In the genomic region with DNA sequence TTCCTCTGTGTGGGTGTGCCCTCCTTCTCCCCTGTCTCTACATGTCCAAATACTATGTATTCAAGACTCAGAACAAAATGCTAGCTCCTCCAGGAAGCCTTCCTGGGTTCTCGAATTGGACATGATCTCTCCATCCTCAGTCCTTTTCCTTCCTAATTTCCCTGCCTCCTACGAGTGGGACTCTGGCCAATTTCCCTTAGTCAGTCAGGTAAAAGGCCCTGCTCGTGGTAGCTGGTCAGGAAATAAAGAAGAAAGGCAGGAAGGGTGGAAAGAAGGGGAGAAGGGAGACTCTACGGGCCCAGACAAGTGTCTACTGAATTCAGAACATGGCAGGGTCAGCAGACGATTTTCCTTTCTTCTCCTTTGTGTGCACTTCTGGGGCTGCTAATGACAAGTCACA, we compare ENCODE assay signal across 22 cellular contexts.
DNase-seq lines count a peak whose midpoint lies in the region; ATAC-seq, FAIRE-seq and TF ChIP-seq lines count a peak whose summit lies in the region.
"Had no signal": no experiment of that assay in that cellular context is flagged by ENCODE, and none has a peak within 500 bp of the region (broad histone marks: within the 10 kb centered on the region; RNA-seq: fewer than 3 reads in every experiment).

No MANE protein-coding gene starts in this region.

- no peak overlapping the region for H4K5ac ChIP-seq in H1 (ENCODE audit: insufficient read length, low read depth, low read length)

- H3K79me2 ChIP-seq in PC-3 (ENCODE audit: low read length): no peaks in the 10 kb centered on the region
- no peaks in the 10 kb centered on the region for H3K79me2 ChIP-seq in H1 (ENCODE audit: control insufficient read depth in 1 of 2, insufficient read depth in 2 of 2, low read length in 2 of 2)

- H2BK20ac ChIP-seq in H1 (ENCODE audit: low read length): no peak overlapping the region

- TF ChIP-seq RAD21 in H1 (IDR thresholded peaks at IDR 0.05 in 1 of 2, conservative IDR thresholded peaks at IDR 0.05 in 1 of 2; ENCODE audit: low read depth in 2 of 2, low read length in 2 of 2): no peak

- H3K4me3 ChIP-seq in Caco-2 (ENCODE audit: low read depth, low read length) (no peak overlapping the region), PC-3 (ENCODE audit: low read length) (no peak overlapping the region), H1 (ENCODE audit: extremely low read depth in 1 of 4, insufficient read depth in 2 of 4, low read depth in 3 of 4, low read length in 4 of 4) (no peak overlapping the region)
- H3K4me3 ChIP-seq: GM23248, HAP-1, Peyer's patch had no signal

- H3K27me3 ChIP-seq in Caco-2 (replicated peaks; ENCODE audit: control insufficient read depth, insufficient read depth, low read length) (no peaks in the 10 kb centered on the region), PC-3 (ENCODE audit: low read length) (no peaks in the 10 kb centered on the region), H1 (replicated peaks in 1 of 4; ENCODE audit: control insufficient read depth in 3 of 4, extremely low read depth in 1 of 4, insufficient read depth in 3 of 4, low read length in 3 of 4) (peaks cover 0 to 3% (median 0%) of the 10 kb centered on the region in 4 experiments; a peak in 1 of 7 replicates)
- H3K27me3 ChIP-seq: Peyer's patch had no signal

- H2BK12ac ChIP-seq in H1 (ENCODE audit: low read depth, low read length): no peak overlapping the region

- H3K18ac ChIP-seq in H1 (ENCODE audit: extremely low read depth, low read length): no peak overlapping the region

- H3K4ac ChIP-seq in H1 (replicated peaks; ENCODE audit: insufficient read length, low read depth, low read length): no peak overlapping the region

- no peak for FAIRE-seq in H1 (lab: Jason Lieb, UNC)
- FAIRE-seq: GM12892, HTR-8/SVneo had no signal

- no peak overlapping the region for H2AFZ ChIP-seq in PC-3 (ENCODE audit: low read length)
- H2AFZ ChIP-seq in H1 (ENCODE audit: low read length): 0 out of 2 replicates have a peak overlapping the region, but pooled peaks have one; percentile 89
- H2AFZ ChIP-seq: GM23248 had no signal

- TF ChIP-seq CTCF in Caco-2 (IDR thresholded peaks at IDR 0.05; ENCODE audit: insufficient read depth in 1 of 2, low read depth in 1 of 2, low read length in 1 of 2, severe bottlenecking in 1 of 2, unreplicated experiment in 1 of 2): no peak
- no peak for TF ChIP-seq CTCF in PC-3 (conservative IDR thresholded peaks at IDR 0.05; ENCODE audit: low read depth, low read length)
- TF ChIP-seq CTCF in H1 (IDR thresholded peaks at IDR 0.05; ENCODE audit: control extremely low read depth in 1 of 3, insufficient read depth in 1 of 3, low read depth in 1 of 3, low read length in 3 of 3): no peak
- no peak for TF ChIP-seq CTCF in neural crest cell (conservative IDR thresholded peaks at IDR 0.05)

- POLR2A ChIA-PET in Caco-2 (lab: Charles Lee) (no interaction called here), PC-3 (lab: Charles Lee; ENCODE audit: unreplicated experiment) (no interaction called here), H1 (lab: Charles Lee; ENCODE audit: partially characterized antibody) (no interaction called here)

- CTCF ChIA-PET in Caco-2 (lab: Charles Lee) (no interaction called here), PC-3 (lab: Charles Lee) (no interaction called here), H1 (lab: Charles Lee; ENCODE audit: partially characterized antibody) (interaction anchor here (0.7 kb wide), 1 partner anchor 21 kb away, joined by 3 read pairs; no protein-coding TSS in a partner anchor)

- H3K36me3 Mint-ChIP-seq in Caco-2 (ENCODE audit: insufficient read depth, unreplicated experiment) (peaks cover 4% of the 10 kb centered on the region), neural crest cell (ENCODE audit: low read depth) (no peaks in the 10 kb centered on the region)
- H3K36me3 Mint-ChIP-seq: CD8-positive, alpha-beta T cell had no signal

- H3K27ac Mint-ChIP-seq in Caco-2 (ENCODE audit: unreplicated experiment) (peak overlapping the region; percentile 23), neural crest cell (ENCODE audit: unreplicated experiment) (peak overlapping the region; percentile 22)
- H3K27ac Mint-ChIP-seq: CD8-positive, alpha-beta T cell had no signal

- no peak overlapping the region for H3K56ac ChIP-seq in H1 (replicated peaks; ENCODE audit: insufficient read length, low read depth, low read length)

- DNase-seq in Caco-2 (no peak), PC-3 (peak; percentile 59), H1 (ENCODE audit: low read depth in 1 of 2, low spot score in 2 of 2) (no peak), neural crest cell (ENCODE audit: low read depth, low spot score) (no peak), hypothalamus (lab: John Stamatoyannopoulos, UW) (no peak), G401 (ENCODE audit: low spot score) (no peak)
- DNase-seq in activated CD4-positive, alpha-beta T cell treated with anti-CD3 and anti-CD28 coated beads, Interleukin-2, amount 50 U/mL, for 4 hours: no peak
- DNase-seq: Calu3; CD8-positive, alpha-beta T cell; DMS79 treated with DMSO at 0.1 percent for 48 hours; GM23248; KG1; MM.1S; NCI-H2029; NCI-H446 treated with DMSO at 0.1 percent for 48 hours; NCI-H526; Peyer's patch; SK-N-SH; SW 1271 had no signal

- H3K9me3 Mint-ChIP-seq in Caco-2 (ENCODE audit: unreplicated experiment): peaks cover 25% of the 10 kb centered on the region
- peaks cover 2% of the 10 kb centered on the region for H3K9me3 Mint-ChIP-seq in neural crest cell
- H3K9me3 Mint-ChIP-seq: CD8-positive, alpha-beta T cell had no signal

- no peak overlapping the region for H3K4me2 ChIP-seq in PC-3 (ENCODE audit: low read length)
- H3K4me2 ChIP-seq in H1 (ENCODE audit: insufficient read depth in 1 of 2, low read depth in 2 of 2, low read length in 2 of 2): no peak overlapping the region
- H3K4me2 ChIP-seq: SK-N-SH had no signal

- H3K79me1 ChIP-seq in H1 (ENCODE audit: low read depth, low read length): no peaks in the 10 kb centered on the region

- ATAC-seq in PC-3: no peak
- ATAC-seq: CD8-positive, alpha-beta T cell had no signal

- no peaks in the 10 kb centered on the region for H3K9me2 ChIP-seq in PC-3 (replicated peaks; ENCODE audit: low read length)
- H3K9me2 ChIP-seq: SK-N-SH had no signal

- H3K9ac ChIP-seq in PC-3 (ENCODE audit: low read length) (no peak overlapping the region), H1 (replicated peaks in 1 of 4; ENCODE audit: extremely low read depth in 1 of 4, low read depth in 3 of 4, low read length in 3 of 4) (no peak overlapping the region)
- H3K9ac ChIP-seq: GM23248, SK-N-SH had no signal

- TF ChIP-seq POLR2A in H1 (IDR thresholded peaks at IDR 0.05; ENCODE audit: control extremely low read depth in 1 of 2, low read depth in 2 of 2, low read length in 2 of 2): no peak

- H4K20me1 ChIP-seq in PC-3 (ENCODE audit: low read length) (no peaks in the 10 kb centered on the region), H1 (replicated peaks in 1 of 2; ENCODE audit: control insufficient read depth in 1 of 2, insufficient read depth in 2 of 2, low read length in 2 of 2) (no peaks in the 10 kb centered on the region)

- TF ChIP-seq EP300 in H1 (IDR thresholded peaks at IDR 0.05; ENCODE audit: borderline replicate concordance in 1 of 2, low read depth in 2 of 2, low read length in 2 of 2): no peak

- no peak overlapping the region for H3K4me3 Mint-ChIP-seq in Caco-2 (ENCODE audit: unreplicated experiment)
- H3K4me3 Mint-ChIP-seq in neural crest cell: no peak overlapping the region
- H3K4me3 Mint-ChIP-seq: CD8-positive, alpha-beta T cell had no signal

- no peaks in the 10 kb centered on the region for H3K36me3 ChIP-seq in Caco-2 (ENCODE audit: control insufficient read depth, insufficient read depth, low read length)
- H3K36me3 ChIP-seq in PC-3 (ENCODE audit: low read depth, low read length): no peaks in the 10 kb centered on the region
- no peaks in the 10 kb centered on the region for H3K36me3 ChIP-seq in H1 (ENCODE audit: control insufficient read depth in 2 of 4, insufficient read depth in 4 of 4, low read length in 3 of 4)
- H3K36me3 ChIP-seq: HAP-1, Peyer's patch had no signal

- peaks cover 40% of the 10 kb centered on the region for H3K4me1 Mint-ChIP-seq in Caco-2 (ENCODE audit: low read depth, unreplicated experiment)
- H3K4me1 Mint-ChIP-seq in neural crest cell: peaks cover 38% of the 10 kb centered on the region

- no peak overlapping the region for H3K14ac ChIP-seq in H1 (ENCODE audit: insufficient read length)

- intact Hi-C loops in Caco-2 (cut with micrococcal nuclease; ENCODE audit: unreplicated experiment): no loop called here
- intact Hi-C loops in PC-3 (cut with micrococcal nuclease): no loop called here

- H3K23me2 ChIP-seq in H1 (ENCODE audit: low read depth, low read length): no peaks in the 10 kb centered on the region

- H3K27me3 Mint-ChIP-seq in Caco-2 (ENCODE audit: insufficient read depth, unreplicated experiment) (no peaks in the 10 kb centered on the region), neural crest cell (ENCODE audit: low read depth) (no peaks in the 10 kb centered on the region)

- H3K23ac ChIP-seq in H1 (ENCODE audit: insufficient read length): no peak overlapping the region

- no peak overlapping the region for H2BK120ac ChIP-seq in H1 (replicated peaks; ENCODE audit: low read depth, low read length)

- no peak overlapping the region for H4K91ac ChIP-seq in H1 (replicated peaks; ENCODE audit: insufficient read length, low read length)

- H3K27ac ChIP-seq in PC-3 (ENCODE audit: low read length) (no peak overlapping the region), H1 (ENCODE audit: low read depth, low read length) (no peak overlapping the region)
- H3K27ac ChIP-seq: GM23248, Peyer's patch had no signal

- no TSS peak for BruUV-seq in Caco-2 (replicated peaks; lab: Mats Ljungman, UMichigan)
- BruUV-seq in PC-3 (replicated peaks; lab: Mats Ljungman, UMichigan): no TSS peak

- H3K9me3 ChIP-seq in Caco-2: no peaks in the 10 kb centered on the region
- no peaks in the 10 kb centered on the region for H3K9me3 ChIP-seq in PC-3 (ENCODE audit: low read length)
- no peaks in the 10 kb centered on the region for H3K9me3 ChIP-seq in H1 (ENCODE audit: insufficient read depth in 2 of 2, low read depth in 1 of 2, low read length in 1 of 2)
- H3K9me3 ChIP-seq: HAP-1, Peyer's patch, SK-N-SH had no signal

- H3K4me1 ChIP-seq in Caco-2: peaks cover 17% of the 10 kb centered on the region
- H3K4me1 ChIP-seq in PC-3 (ENCODE audit: insufficient read depth, low read length): peaks cover 9% of the 10 kb centered on the region
- peaks cover 0 to 3% (median 0%) of the 10 kb centered on the region in 4 experiments; a peak in 1 of 7 replicates for H3K4me1 ChIP-seq in H1 (replicated peaks in 1 of 4; ENCODE audit: control insufficient read depth in 3 of 4, insufficient read depth in 4 of 4, low read length in 3 of 4)
- H3K4me1 ChIP-seq: Peyer's patch had no signal

- H2BK15ac ChIP-seq in H1 (ENCODE audit: low read length): no peak overlapping the region

- no peaks in the 10 kb centered on the region for H3F3A ChIP-seq in PC-3 (ENCODE audit: low read length, unreplicated experiment)

- in situ Hi-C loops in G401 (cut with HindIII; ENCODE audit: low sequenced_read_pairs): no loop called here

- H2BK5ac ChIP-seq in H1 (ENCODE audit: low read depth, low read length): no peak overlapping the region

- H4K8ac ChIP-seq in H1 (ENCODE audit: extremely low read depth, insufficient read depth, low read length): no peak overlapping the region

- no peak overlapping the region for H2AK5ac ChIP-seq in H1 (ENCODE audit: low read depth, low read length)

- WGBS in H1 (ENCODE audit: extremely low coverage in 1 of 2, insufficient coverage in 1 of 2, insufficient read length in 1 of 2, insufficient replicate concordance in 2 of 2, low coverage in 1 of 2, low lambda C conversion rate in 2 of 2, missing lambda C conversion rate in 1 of 2), 2 experiments: 83% methylated on average over 5 of the region's 5 CpGs; no CpG with 5 or more reads in 1 of the 2 experiments
